ENCODE assay signal across 1 cellular context in genomic region chr1:193070395-193070753, GRCh38.
TF ChIP-seq lines count a peak whose summit lies in the region.

No MANE protein-coding gene starts in this region.

TF ChIP-seq in SK-N-SH, 30 proteins besides CTCF, POLR2A, EP300 and RAD21 (continued from another document):
- TF ChIP-seq GATA2 (CRISPR knock-in tag; IDR thresholded peaks at IDR 0.05), result no peak
